In genomic region chr3:58490860-58491501, GRCh38 we compare ENCODE assay signal across 8 cellular contexts. TPM values are rescaled to one million over a fixed set of nuclear protein-coding genes. Genes with fewer than 3 reads are reported as not detected.
A peak's percentile ranks its signal among the peaks of the same experiment; 100 is the strongest.
DNase-seq lines count a peak whose midpoint lies in the region; ATAC-seq and TF ChIP-seq lines count a peak whose summit lies in the region.

No MANE protein-coding gene starts in this region.

- H3K27me3 ChIP-seq in right cardiac atrium (ENCODE audit: control insufficient read depth, insufficient read depth) (no peaks in the 10 kb centered on the region), spleen (replicated peaks in 1 of 7) (no peaks in the 10 kb centered on the region)

- peak overlapping the region; percentile 51 for H3K4me3 Mint-ChIP-seq in activated CD8-positive, alpha-beta T cell treated with anti-CD3 and anti-CD28 coated beads, Interleukin-2, amount 10 ng/mL, durations not matched to agents 7 days and 5 days

- peak overlapping the region; percentile 63 for H3K27ac ChIP-seq in right cardiac atrium (ENCODE audit: low read length)
- peak overlapping the region; percentile 63 to 90 (median 80) for H3K27ac ChIP-seq in spleen

- H3K9me3 ChIP-seq in right cardiac atrium (ENCODE audit: control insufficient read depth, low read length) (no peaks in the 10 kb centered on the region), spleen (no peaks in the 10 kb centered on the region)

- no peak for TF ChIP-seq CTCF in spleen (IDR thresholded peaks at IDR 0.05 in 8 of 11, conservative IDR thresholded peaks at IDR 0.05 in 3 of 11)

- no peak overlapping the region for H3K27ac Mint-ChIP-seq in activated CD8-positive, alpha-beta T cell treated with anti-CD3 and anti-CD28 coated beads, Interleukin-2, amount 10 ng/mL, durations not matched to agents 7 days and 5 days

- 65% methylated on average over 19 of the region's 19 CpGs for WGBS in right cardiac atrium
- 69 to 85% (median 77%) methylated on average over 16 to 19 of the region's 19 CpGs for WGBS in spleen, 5 donors

- intact Hi-C loops in right cardiac atrium (cut with DNase I): loop anchor here in 2 of 4 donors (5.0 to 10.0 kb wide), 2 partner anchors 159 to 166 kb away; partner anchors contain the start of gene PXK (in 1 of the 2)
- intact Hi-C loops in spleen (cut with DNase I; ENCODE audit: low total_unique reads): loop anchor here (10.0 kb wide), 1 partner anchor 66 kb away; no protein-coding TSS in a partner anchor

- H3K9me3 Mint-ChIP-seq in activated CD8-positive, alpha-beta T cell treated with anti-CD3 and anti-CD28 coated beads, Interleukin-2, amount 10 ng/mL, durations not matched to agents 7 days and 5 days (ENCODE audit: insufficient read depth): no peaks in the 10 kb centered on the region

- peaks cover 40% of the 10 kb centered on the region for H3K27me3 Mint-ChIP-seq in activated CD8-positive, alpha-beta T cell treated with anti-CD3 and anti-CD28 coated beads, Interleukin-2, amount 10 ng/mL, durations not matched to agents 7 days and 5 days (ENCODE audit: low read depth)

- POLR2A ChIA-PET in activated CD8-positive, alpha-beta T cell treated with anti-CD3 and anti-CD28 coated beads, Interleukin-2, amount 10 ng/mL, durations not matched to agents 7 days and 5 days (lab: Charles Lee): interaction anchor here (1.0 kb wide), 2 partner anchors 19 to 155 kb away, joined by 3 to 5 read pairs; no protein-coding TSS in a partner anchor

- H3K4me1 Mint-ChIP-seq in activated CD8-positive, alpha-beta T cell treated with anti-CD3 and anti-CD28 coated beads, Interleukin-2, amount 10 ng/mL, durations not matched to agents 7 days and 5 days (ENCODE audit: low read depth): peaks cover 17% of the 10 kb centered on the region

- CTCF ChIA-PET in activated CD8-positive, alpha-beta T cell treated with anti-CD3 and anti-CD28 coated beads, Interleukin-2, amount 10 ng/mL, durations not matched to agents 7 days and 5 days (lab: Charles Lee): interaction anchor here (0.7 to 4.9 kb wide), 20 partner anchors 8 to 183 kb away, joined by 3 to 53 read pairs (median 4); partner anchors contain the start of genes HTD2, PXK and RPP14

- H3K4me3 ChIP-seq in right cardiac atrium (ENCODE audit: low read length) (peak overlapping the region; percentile 44), spleen (peak overlapping the region; percentile 14 to 92 (median 52))

- DNase-seq in activated CD8-positive, alpha-beta T cell treated with anti-CD3 and anti-CD28 coated beads, Interleukin-2, amount 10 ng/mL, durations not matched to agents 7 days and 5 days: no peak
- DNase-seq in right cardiac atrium: peak; percentile 32 to 80 (median 67)
- DNase-seq in spleen: peak; percentile 90
- no peak for DNase-seq in NCI-H69 (lab: John Stamatoyannopoulos, UW)
- no peak for DNase-seq in KG1 (lab: John Stamatoyannopoulos, UW)
- DNase-seq in stimulated activated CD8-positive, alpha-beta memory T cell treated with anti-CD3 and anti-CD28 coated beads, Interleukin-4, amount 100 ng/mL, for 48 hours: no peak

- no peaks in the 10 kb centered on the region for H3K36me3 Mint-ChIP-seq in activated CD8-positive, alpha-beta T cell treated with anti-CD3 and anti-CD28 coated beads, Interleukin-2, amount 10 ng/mL, durations not matched to agents 7 days and 5 days (ENCODE audit: low read depth)

- ATAC-seq in HG03025 (IDR thresholded peaks at IDR 0.05; ENCODE audit: low FRiP score, unreplicated experiment): peak; percentile 2
- ATAC-seq in activated CD8-positive, alpha-beta T cell treated with anti-CD3 and anti-CD28 coated beads, Interleukin-2, amount 10 ng/mL, durations not matched to agents 7 days and 5 days: no peak
- peak; percentile 6 to 16 for ATAC-seq in right cardiac atrium
- no peak for ATAC-seq in GM19351 (IDR thresholded peaks at IDR 0.05; ENCODE audit: unreplicated experiment)

- no peak for TF ChIP-seq POLR2A in spleen (IDR thresholded peaks at IDR 0.05)

- no peaks in the 10 kb centered on the region for H3K36me3 ChIP-seq in spleen

- H3K4me1 ChIP-seq in right cardiac atrium (ENCODE audit: control insufficient read depth, insufficient read depth, low read length) (no peaks in the 10 kb centered on the region), spleen (peaks cover 21 to 70% (median 48%) of the 10 kb centered on the region in 6 donors)

RNA-seq across cellular contexts. Expression of gene KCTD6, which starts 0.9 kb away (rescaled TPM):
- 1 to 10 TPM; 5.2 to 6.2 TPM for total RNA-seq in activated CD8-positive, alpha-beta T cell treated with anti-CD3 and anti-CD28 coated beads, Interleukin-2, amount 10 ng/mL, durations not matched to agents 7 days and 5 days
- total RNA-seq in right cardiac atrium: 10 to 100 TPM in 1 of 4 donors, 1 to 10 TPM in 3; 8.0 to 10.3 (median 8.3) TPM
- 9.7 TPM for polyA plus RNA-seq in right cardiac atrium
- 10 to 100 TPM in 5 of 7 donors, 1 to 10 TPM in 2; 8.1 to 23.5 (median 15.0) TPM for total RNA-seq in spleen
- 10 to 100 TPM in 1 of 3 donors, 1 to 10 TPM in 2; 7.3 to 11.3 (median 8.6) TPM for polyA plus RNA-seq in spleen

RNA-seq across cellular contexts. Expression of gene ACOX2, which starts 46.0 kb away (rescaled TPM):
- not detected for total RNA-seq in activated CD8-positive, alpha-beta T cell treated with anti-CD3 and anti-CD28 coated beads, Interleukin-2, amount 10 ng/mL, durations not matched to agents 7 days and 5 days
- total RNA-seq in right cardiac atrium (10 to 100 TPM; 23.4 to 42.2 (median 40.6) TPM), spleen (10 to 100 TPM in 1 of 7 donors, 1 to 10 TPM in 6; 1.3 to 11.5 (median 3.3) TPM)
- polyA plus RNA-seq in right cardiac atrium (33.9 TPM), spleen (1 to 10 TPM; 4.5 to 6.2 (median 5.5) TPM)

RNA-seq across cellular contexts. Expression of gene PDHB, which starts 57.3 kb away (rescaled TPM):
- total RNA-seq in activated CD8-positive, alpha-beta T cell treated with anti-CD3 and anti-CD28 coated beads, Interleukin-2, amount 10 ng/mL, durations not matched to agents 7 days and 5 days: 10 to 100 TPM; 48.9 to 50.3 TPM
- 100 to 1,000 TPM; 115 to 148 (median 134) TPM for total RNA-seq in right cardiac atrium
- polyA plus RNA-seq in right cardiac atrium: 242 TPM
- 10 to 100 TPM; 46.6 to 75.5 (median 58.0) TPM for total RNA-seq in spleen
- 10 to 100 TPM; 53.9 to 82.1 (median 71.1) TPM for polyA plus RNA-seq in spleen

Comparison
In these comparisons a context has a peak if more than half of its experiments do, and no peak if none do; other contexts are left out.
1. ATAC-seq: peak in HG03025 (single experiment) and right cardiac atrium (2 of 2); none in activated CD8-positive, alpha-beta T cell treated with anti-CD3 and anti-CD28 coated beads, Interleukin-2, amount 10 ng/mL, durations not matched to agents 7 days and 5 days (single experiment) and GM19351 (single experiment).
2. DNase-seq: peak in right cardiac atrium (3 of 3) and spleen (single experiment); none in activated CD8-positive, alpha-beta T cell treated with anti-CD3 and anti-CD28 coated beads, Interleukin-2, amount 10 ng/mL, durations not matched to agents 7 days and 5 days (single experiment), NCI-H69 (single experiment), KG1 (single experiment) and stimulated activated CD8-positive, alpha-beta memory T cell treated with anti-CD3 and anti-CD28 coated beads, Interleukin-4, amount 100 ng/mL, for 48 hours (single experiment).